In genomic region chr21:42218836-42219605, GRCh38 we compare ENCODE assay signal across 8 cellular contexts. TPM values are rescaled to one million over a fixed set of nuclear protein-coding genes. Genes with fewer than 3 reads are reported as not detected.
DNase-seq lines count a peak whose midpoint lies in the region; ATAC-seq and TF ChIP-seq lines count a peak whose summit lies in the region.

ABCG1 (plus strand) TSS chr21:42219140; CDS start chr21:42219263, 123 bp downstream.

- peak within 1 kb of the TSS; percentile 78 for H3K27ac Mint-ChIP-seq in activated CD8-positive, alpha-beta T cell treated with anti-CD3 and anti-CD28 coated beads, Interleukin-2, amount 10 ng/mL, durations not matched to agents 7 days and 5 days

- H3K4me3 ChIP-seq in epithelial cell of esophagus (ENCODE audit: low read length) (peak within 1 kb of the TSS; percentile 60), mucosa of descending colon (peak within 1 kb of the TSS; percentile 65), suprapubic skin (peak within 1 kb of the TSS; percentile 67)

- TF ChIP-seq EP300 in suprapubic skin (IDR thresholded peaks at IDR 0.05), result no peak

- ATAC-seq in activated CD8-positive, alpha-beta T cell treated with anti-CD3 and anti-CD28 coated beads, Interleukin-2, amount 10 ng/mL, durations not matched to agents 7 days and 5 days, result peak; percentile 66
- ATAC-seq in mucosa of descending colon (peak; percentile 80), HG03565 (IDR thresholded peaks at IDR 0.05; ENCODE audit: unreplicated experiment) (no peak), GM19455 (IDR thresholded peaks at IDR 0.05; ENCODE audit: unreplicated experiment) (no peak)

- POLR2A ChIA-PET in activated CD8-positive, alpha-beta T cell treated with anti-CD3 and anti-CD28 coated beads, Interleukin-2, amount 10 ng/mL, durations not matched to agents 7 days and 5 days (lab: Charles Lee), result interaction anchor here (0.7 to 4.0 kb wide), 7 partner anchors 10 to 317 kb away, joined by 3 to 104 read pairs (median 16); partner anchors contain the start of gene UBASH3A

- peaks cover 6% of the 10 kb centered on the region for H3K36me3 Mint-ChIP-seq in activated CD8-positive, alpha-beta T cell treated with anti-CD3 and anti-CD28 coated beads, Interleukin-2, amount 10 ng/mL, durations not matched to agents 7 days and 5 days (ENCODE audit: low read depth)

- intact Hi-C loops in mucosa of descending colon (cut with DNase I, micrococcal nuclease), result no loop called here

- CTCF ChIA-PET in activated CD8-positive, alpha-beta T cell treated with anti-CD3 and anti-CD28 coated beads, Interleukin-2, amount 10 ng/mL, durations not matched to agents 7 days and 5 days (lab: Charles Lee), result interaction anchor here (1.2 to 5.4 kb wide), 9 partner anchors 10 to 186 kb away, joined by 3 to 43 read pairs (median 34); no protein-coding TSS in a partner anchor

- no peaks in the 10 kb centered on the region for H3K27me3 ChIP-seq in suprapubic skin

- in situ Hi-C loops in G401 (cut with HindIII; ENCODE audit: low sequenced_read_pairs), result no loop called here

- peak in 1 of 2 donors; percentile 69 for TF ChIP-seq POLR2A in suprapubic skin (IDR thresholded peaks at IDR 0.05)

- H3K9me3 Mint-ChIP-seq in activated CD8-positive, alpha-beta T cell treated with anti-CD3 and anti-CD28 coated beads, Interleukin-2, amount 10 ng/mL, durations not matched to agents 7 days and 5 days (ENCODE audit: insufficient read depth), result peaks cover 6% of the 10 kb centered on the region

- H3K27ac ChIP-seq in suprapubic skin, result peak within 1 kb of the TSS; percentile 79

- WGBS in suprapubic skin, result 0% methylated on average over 5 of the region's 83 CpGs

- H3K36me3 ChIP-seq in mucosa of descending colon (ENCODE audit: low read depth) (no peaks in the 10 kb centered on the region), suprapubic skin (no peaks in the 10 kb centered on the region)

- H3K9me3 ChIP-seq in mucosa of descending colon, result no peaks in the 10 kb centered on the region
- no peaks in the 10 kb centered on the region for H3K9me3 ChIP-seq in suprapubic skin

- H3K4me1 Mint-ChIP-seq in activated CD8-positive, alpha-beta T cell treated with anti-CD3 and anti-CD28 coated beads, Interleukin-2, amount 10 ng/mL, durations not matched to agents 7 days and 5 days (ENCODE audit: low read depth), result peaks cover 16% of the 10 kb centered on the region

- no peaks in the 10 kb centered on the region for H3K27me3 Mint-ChIP-seq in activated CD8-positive, alpha-beta T cell treated with anti-CD3 and anti-CD28 coated beads, Interleukin-2, amount 10 ng/mL, durations not matched to agents 7 days and 5 days (ENCODE audit: low read depth)

- H3K4me3 Mint-ChIP-seq in activated CD8-positive, alpha-beta T cell treated with anti-CD3 and anti-CD28 coated beads, Interleukin-2, amount 10 ng/mL, durations not matched to agents 7 days and 5 days, result peak within 1 kb of the TSS; percentile 82

- TF ChIP-seq CTCF in epithelial cell of esophagus (IDR thresholded peaks at IDR 0.05; ENCODE audit: insufficient read depth, low read depth, low read length, missing control alignments) (no peak), mucosa of descending colon (IDR thresholded peaks at IDR 0.05) (no peak), suprapubic skin (IDR thresholded peaks at IDR 0.05) (no peak)

- DNase-seq in G401 (ENCODE audit: low spot score), result peak; percentile 75
- DNase-seq in NCI-H146 (lab: John Stamatoyannopoulos, UW), result peak; percentile 63
- peak; percentile 40 for DNase-seq in activated CD8-positive, alpha-beta T cell treated with anti-CD3 and anti-CD28 coated beads, Interleukin-2, amount 10 ng/mL, durations not matched to agents 7 days and 5 days
- peak; percentile 70 for DNase-seq in epithelial cell of esophagus (ENCODE audit: low read depth)
- peak; percentile 72 to 82 (median 78) for DNase-seq in mucosa of descending colon
- peak; percentile 74 to 79 for DNase-seq in suprapubic skin (ENCODE audit: low spot score in 2 of 2)

- H3K4me1 ChIP-seq in mucosa of descending colon (ENCODE audit: low read depth), result peaks cover 26% of the 10 kb centered on the region
- H3K4me1 ChIP-seq in suprapubic skin, result peaks cover 35% of the 10 kb centered on the region

RNA-seq across cellular contexts. Expression of gene ABCG1, which starts in this region (rescaled TPM):
- total RNA-seq in G401 (2014; rRNA removed; shearing (Covaris generic)), result 2.0 and 6.0 TPM in 2 replicates
- 1 to 10 TPM; 6.7 to 8.0 TPM for total RNA-seq in activated CD8-positive, alpha-beta T cell treated with anti-CD3 and anti-CD28 coated beads, Interleukin-2, amount 10 ng/mL, durations not matched to agents 7 days and 5 days
- total RNA-seq in mucosa of descending colon (10 to 100 TPM; 44.4 to 67.0 (median 56.8) TPM), suprapubic skin (10 to 100 TPM; 32.0 to 54.0 (median 35.2) TPM)

Comparison
In these comparisons a context has a peak if more than half of its experiments do, and no peak if none do; other contexts are left out.
1. ATAC-seq: peak in activated CD8-positive, alpha-beta T cell treated with anti-CD3 and anti-CD28 coated beads, Interleukin-2, amount 10 ng/mL, durations not matched to agents 7 days and 5 days (single experiment) and mucosa of descending colon (single experiment); none in HG03565 (single experiment) and GM19455 (single experiment).
2. Peak in every context shown above with its lines, with median percentiles within 50 percentile points of each other: DNase-seq and H3K4me3 ChIP-seq.